ENCODE assay signal across 1 cellular context in genomic region chr10:68153473-68154210, GRCh38.
TF ChIP-seq lines count a peak whose summit lies in the region.

No MANE protein-coding gene starts in this region.

TF ChIP-seq in HCT116, 20 proteins besides CTCF, POLR2A, EP300 and RAD21 (continued from another document):
- TF ChIP-seq CEBPB (IDR thresholded peaks at IDR 0.05; ENCODE audit: low read depth) (peak; percentile 80), EGR1 (IDR thresholded peaks at IDR 0.05; ENCODE audit: low read depth) (0 out of 2 replicates have a peak, but pooled peaks have one; percentile 31)
